ENCODE assay signal across 1 cellular context in the genomic region with DNA sequence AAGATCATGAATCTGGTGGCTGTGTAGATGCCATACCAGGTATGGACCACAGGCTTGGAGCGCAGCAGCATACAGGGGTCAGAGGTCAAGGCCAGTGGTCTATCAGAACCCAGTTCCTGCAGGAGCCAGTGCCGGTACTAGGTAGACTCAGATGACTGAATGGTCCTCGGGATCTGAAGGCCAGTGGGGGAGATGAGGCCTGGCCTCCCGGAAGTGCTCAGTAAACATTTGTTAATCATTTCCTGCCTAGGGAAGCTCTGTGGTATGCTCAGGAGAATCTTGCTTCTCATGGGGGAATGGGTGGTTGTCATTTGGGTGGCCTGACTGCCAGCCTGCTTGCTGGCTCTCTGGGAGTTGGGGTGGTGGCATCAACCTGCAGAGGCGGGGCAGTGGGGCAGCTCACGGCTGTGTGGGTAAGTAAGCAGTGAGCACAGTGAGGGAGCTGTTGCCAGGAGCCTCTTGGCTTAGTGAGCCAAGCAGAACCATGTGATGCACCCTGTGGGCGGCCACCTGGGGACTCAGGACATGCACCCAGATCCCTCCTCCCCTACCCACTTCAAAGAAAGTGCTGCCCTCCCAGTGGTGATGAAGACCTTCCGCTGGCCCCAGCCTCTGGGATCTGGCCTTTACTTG.
TF ChIP-seq lines count a peak whose summit lies in the region.

No MANE protein-coding gene starts in this region.

TF ChIP-seq in HepG2, 621 proteins besides CTCF, POLR2A, EP300 and RAD21 (continued from another document and continues in another):
- TF ChIP-seq, protein P1, sequence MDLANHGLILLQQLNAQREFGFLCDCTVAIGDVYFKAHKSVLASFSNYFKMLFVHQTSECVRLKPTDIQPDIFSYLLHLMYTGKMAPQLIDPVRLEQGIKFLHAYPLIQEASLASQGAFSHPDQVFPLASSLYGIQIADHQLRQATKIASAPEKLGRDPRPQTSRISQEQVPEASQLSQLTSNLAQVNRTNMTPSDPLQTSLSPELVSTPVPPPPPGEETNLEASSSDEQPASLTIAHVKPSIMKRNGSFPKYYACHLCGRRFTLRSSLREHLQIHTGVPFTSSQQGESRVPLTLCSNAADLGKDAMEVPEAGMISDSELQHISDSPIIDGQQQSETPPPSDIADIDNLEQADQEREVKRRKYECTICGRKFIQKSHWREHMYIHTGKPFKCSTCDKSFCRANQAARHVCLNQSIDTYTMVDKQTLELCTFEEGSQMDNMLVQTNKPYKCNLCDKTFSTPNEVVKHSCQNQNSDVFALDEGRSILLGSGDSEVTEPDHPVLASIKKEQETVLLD (CRISPR knock-in tag; IDR thresholded peaks at IDR 0.05; ENCODE audit: low read depth) = no peak
- TF ChIP-seq ZNF776 (CRISPR knock-in tag; IDR thresholded peaks at IDR 0.05) = no peak
- TF ChIP-seq CEBPG (CRISPR knock-in tag; IDR thresholded peaks at IDR 0.05) = 0 out of 2 replicates have a peak, but pooled peaks have one; percentile 7
- TF ChIP-seq, protein P2, sequence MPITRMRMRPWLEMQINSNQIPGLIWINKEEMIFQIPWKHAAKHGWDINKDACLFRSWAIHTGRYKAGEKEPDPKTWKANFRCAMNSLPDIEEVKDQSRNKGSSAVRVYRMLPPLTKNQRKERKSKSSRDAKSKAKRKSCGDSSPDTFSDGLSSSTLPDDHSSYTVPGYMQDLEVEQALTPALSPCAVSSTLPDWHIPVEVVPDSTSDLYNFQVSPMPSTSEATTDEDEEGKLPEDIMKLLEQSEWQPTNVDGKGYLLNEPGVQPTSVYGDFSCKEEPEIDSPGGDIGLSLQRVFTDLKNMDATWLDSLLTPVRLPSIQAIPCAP (CRISPR knock-in tag; IDR thresholded peaks at IDR 0.05; ENCODE audit: low read depth) = no peak
- TF ChIP-seq, protein P3, sequence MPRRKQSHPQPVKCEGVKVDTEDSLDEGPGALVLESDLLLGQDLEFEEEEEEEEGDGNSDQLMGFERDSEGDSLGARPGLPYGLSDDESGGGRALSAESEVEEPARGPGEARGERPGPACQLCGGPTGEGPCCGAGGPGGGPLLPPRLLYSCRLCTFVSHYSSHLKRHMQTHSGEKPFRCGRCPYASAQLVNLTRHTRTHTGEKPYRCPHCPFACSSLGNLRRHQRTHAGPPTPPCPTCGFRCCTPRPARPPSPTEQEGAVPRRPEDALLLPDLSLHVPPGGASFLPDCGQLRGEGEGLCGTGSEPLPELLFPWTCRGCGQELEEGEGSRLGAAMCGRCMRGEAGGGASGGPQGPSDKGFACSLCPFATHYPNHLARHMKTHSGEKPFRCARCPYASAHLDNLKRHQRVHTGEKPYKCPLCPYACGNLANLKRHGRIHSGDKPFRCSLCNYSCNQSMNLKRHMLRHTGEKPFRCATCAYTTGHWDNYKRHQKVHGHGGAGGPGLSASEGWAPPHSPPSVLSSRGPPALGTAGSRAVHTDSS (CRISPR knock-in tag; conservative IDR thresholded peaks at IDR 0.05) = no peak
- TF ChIP-seq, protein P4, sequence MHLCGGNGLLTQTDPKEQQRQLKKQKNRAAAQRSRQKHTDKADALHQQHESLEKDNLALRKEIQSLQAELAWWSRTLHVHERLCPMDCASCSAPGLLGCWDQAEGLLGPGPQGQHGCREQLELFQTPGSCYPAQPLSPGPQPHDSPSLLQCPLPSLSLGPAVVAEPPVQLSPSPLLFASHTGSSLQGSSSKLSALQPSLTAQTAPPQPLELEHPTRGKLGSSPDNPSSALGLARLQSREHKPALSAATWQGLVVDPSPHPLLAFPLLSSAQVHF (CRISPR knock-in tag; IDR thresholded peaks at IDR 0.05) = no peak
- no peak for TF ChIP-seq TBL1XR1 (IDR thresholded peaks at IDR 0.05; ENCODE audit: borderline replicate concordance, low read length, partially characterized antibody)
- no peak for TF ChIP-seq ZNF761 (CRISPR knock-in tag; conservative IDR thresholded peaks at IDR 0.05)
- no peak for TF ChIP-seq ZNF83 (CRISPR knock-in tag; IDR thresholded peaks at IDR 0.05; ENCODE audit: borderline replicate concordance)
- TF ChIP-seq MAZ (IDR thresholded peaks at IDR 0.05; ENCODE audit: borderline replicate concordance, low read depth, low read length) = no peak
- TF ChIP-seq MAZ (CRISPR knock-in tag; IDR thresholded peaks at IDR 0.05; ENCODE audit: low read depth) = no peak
- no peak for TF ChIP-seq ZNF501 (CRISPR knock-in tag; IDR thresholded peaks at IDR 0.05)
- TF ChIP-seq, protein P5, sequence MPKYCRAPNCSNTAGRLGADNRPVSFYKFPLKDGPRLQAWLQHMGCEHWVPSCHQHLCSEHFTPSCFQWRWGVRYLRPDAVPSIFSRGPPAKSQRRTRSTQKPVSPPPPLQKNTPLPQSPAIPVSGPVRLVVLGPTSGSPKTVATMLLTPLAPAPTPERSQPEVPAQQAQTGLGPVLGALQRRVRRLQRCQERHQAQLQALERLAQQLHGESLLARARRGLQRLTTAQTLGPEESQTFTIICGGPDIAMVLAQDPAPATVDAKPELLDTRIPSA (CRISPR knock-in tag; IDR thresholded peaks at IDR 0.05; ENCODE audit: borderline replicate concordance) = no peak
- TF ChIP-seq, protein P6, sequence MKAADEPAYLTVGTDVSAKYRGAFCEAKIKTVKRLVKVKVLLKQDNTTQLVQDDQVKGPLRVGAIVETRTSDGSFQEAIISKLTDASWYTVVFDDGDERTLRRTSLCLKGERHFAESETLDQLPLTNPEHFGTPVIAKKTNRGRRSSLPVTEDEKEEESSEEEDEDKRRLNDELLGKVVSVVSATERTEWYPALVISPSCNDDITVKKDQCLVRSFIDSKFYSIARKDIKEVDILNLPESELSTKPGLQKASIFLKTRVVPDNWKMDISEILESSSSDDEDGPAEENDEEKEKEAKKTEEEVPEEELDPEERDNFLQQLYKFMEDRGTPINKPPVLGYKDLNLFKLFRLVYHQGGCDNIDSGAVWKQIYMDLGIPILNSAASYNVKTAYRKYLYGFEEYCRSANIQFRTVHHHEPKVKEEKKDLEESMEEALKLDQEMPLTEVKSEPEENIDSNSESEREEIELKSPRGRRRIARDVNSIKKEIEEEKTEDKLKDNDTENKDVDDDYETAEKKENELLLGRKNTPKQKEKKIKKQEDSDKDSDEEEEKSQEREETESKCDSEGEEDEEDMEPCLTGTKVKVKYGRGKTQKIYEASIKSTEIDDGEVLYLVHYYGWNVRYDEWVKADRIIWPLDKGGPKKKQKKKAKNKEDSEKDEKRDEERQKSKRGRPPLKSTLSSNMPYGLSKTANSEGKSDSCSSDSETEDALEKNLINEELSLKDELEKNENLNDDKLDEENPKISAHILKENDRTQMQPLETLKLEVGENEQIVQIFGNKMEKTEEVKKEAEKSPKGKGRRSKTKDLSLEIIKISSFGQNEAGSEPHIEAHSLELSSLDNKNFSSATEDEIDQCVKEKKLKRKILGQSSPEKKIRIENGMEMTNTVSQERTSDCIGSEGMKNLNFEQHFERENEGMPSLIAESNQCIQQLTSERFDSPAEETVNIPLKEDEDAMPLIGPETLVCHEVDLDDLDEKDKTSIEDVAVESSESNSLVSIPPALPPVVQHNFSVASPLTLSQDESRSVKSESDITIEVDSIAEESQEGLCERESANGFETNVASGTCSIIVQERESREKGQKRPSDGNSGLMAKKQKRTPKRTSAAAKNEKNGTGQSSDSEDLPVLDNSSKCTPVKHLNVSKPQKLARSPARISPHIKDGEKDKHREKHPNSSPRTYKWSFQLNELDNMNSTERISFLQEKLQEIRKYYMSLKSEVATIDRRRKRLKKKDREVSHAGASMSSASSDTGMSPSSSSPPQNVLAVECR (CRISPR knock-in tag; IDR thresholded peaks at IDR 0.05; ENCODE audit: borderline replicate concordance) = no peak
- no peak for TF ChIP-seq GZF1 (CRISPR knock-in tag; IDR thresholded peaks at IDR 0.05)
- TF ChIP-seq FOXM1 (CRISPR knock-in tag; IDR thresholded peaks at IDR 0.05) = no peak
- no peak for TF ChIP-seq ZNF629 (CRISPR knock-in tag; conservative IDR thresholded peaks at IDR 0.05)
- TF ChIP-seq HNF4G (IDR thresholded peaks at IDR 0.05; ENCODE audit: borderline replicate concordance, low read depth, low read length) = no peak
- no peak; the same call in 1 of the 2 replicates for TF ChIP-seq HNF4G (CRISPR knock-in tag; IDR thresholded peaks at IDR 0.05; ENCODE audit: borderline replicate concordance, low read depth)
- no peak for TF ChIP-seq TBP (CRISPR knock-in tag; IDR thresholded peaks at IDR 0.05)
- TF ChIP-seq SIN3A (IDR thresholded peaks at IDR 0.05; ENCODE audit: borderline replicate concordance, low read depth, low read length) = no peak
- TF ChIP-seq FOXP1 (IDR thresholded peaks at IDR 0.05) = no peak
- no peak for TF ChIP-seq FOXP1 (CRISPR knock-in tag; IDR thresholded peaks at IDR 0.05)
- TF ChIP-seq NAIF1 (CRISPR knock-in tag; IDR thresholded peaks at IDR 0.05; ENCODE audit: borderline replicate concordance) = no peak
- TF ChIP-seq MED13 (CRISPR knock-in tag; IDR thresholded peaks at IDR 0.05) = no peak
- TF ChIP-seq NKX3-1 (CRISPR knock-in tag; IDR thresholded peaks at IDR 0.05) = no peak
- TF ChIP-seq, protein P7, sequence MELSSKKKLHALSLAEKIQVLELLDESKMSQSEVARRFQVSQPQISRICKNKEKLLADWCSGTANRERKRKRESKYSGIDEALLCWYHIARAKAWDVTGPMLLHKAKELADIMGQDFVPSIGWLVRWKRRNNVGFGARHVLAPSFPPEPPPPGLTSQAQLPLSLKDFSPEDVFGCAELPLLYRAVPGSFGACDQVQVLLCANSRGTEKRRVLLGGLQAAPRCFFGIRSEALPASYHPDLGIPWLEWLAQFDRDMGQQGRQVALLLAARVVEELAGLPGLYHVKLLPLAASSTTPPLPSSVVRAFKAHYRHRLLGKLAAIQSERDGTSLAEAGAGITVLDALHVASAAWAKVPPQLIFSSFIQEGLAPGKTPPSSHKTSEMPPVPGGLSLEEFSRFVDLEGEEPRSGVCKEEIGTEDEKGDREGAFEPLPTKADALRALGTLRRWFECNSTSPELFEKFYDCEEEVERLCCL (CRISPR knock-in tag; IDR thresholded peaks at IDR 0.05; ENCODE audit: borderline replicate concordance) = no peak
- TF ChIP-seq, protein P8, sequence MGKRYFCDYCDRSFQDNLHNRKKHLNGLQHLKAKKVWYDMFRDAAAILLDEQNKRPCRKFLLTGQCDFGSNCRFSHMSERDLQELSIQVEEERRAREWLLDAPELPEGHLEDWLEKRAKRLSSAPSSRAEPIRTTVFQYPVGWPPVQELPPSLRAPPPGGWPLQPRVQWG (CRISPR knock-in tag; IDR thresholded peaks at IDR 0.05; ENCODE audit: borderline replicate concordance, low read depth) = no peak
- TF ChIP-seq SP1 (IDR thresholded peaks at IDR 0.05) = no peak
- no peak for TF ChIP-seq SP1 (CRISPR knock-in tag; IDR thresholded peaks at IDR 0.05)
- no peak for TF ChIP-seq GTF3A (CRISPR knock-in tag; conservative IDR thresholded peaks at IDR 0.05)
- no peak for TF ChIP-seq ATF7 (IDR thresholded peaks at IDR 0.05)
- TF ChIP-seq ATF7 (CRISPR knock-in tag; IDR thresholded peaks at IDR 0.05) = no peak
- peak; percentile 89 for TF ChIP-seq NR2F6 (IDR thresholded peaks at IDR 0.05)
- TF ChIP-seq NR2F6 (CRISPR knock-in tag; IDR thresholded peaks at IDR 0.05) = peak; percentile 97
- peak; percentile 31; the same call in 1 of the 2 replicates for TF ChIP-seq FOSL2 (CRISPR knock-in tag; IDR thresholded peaks at IDR 0.05)
- TF ChIP-seq, protein P9, sequence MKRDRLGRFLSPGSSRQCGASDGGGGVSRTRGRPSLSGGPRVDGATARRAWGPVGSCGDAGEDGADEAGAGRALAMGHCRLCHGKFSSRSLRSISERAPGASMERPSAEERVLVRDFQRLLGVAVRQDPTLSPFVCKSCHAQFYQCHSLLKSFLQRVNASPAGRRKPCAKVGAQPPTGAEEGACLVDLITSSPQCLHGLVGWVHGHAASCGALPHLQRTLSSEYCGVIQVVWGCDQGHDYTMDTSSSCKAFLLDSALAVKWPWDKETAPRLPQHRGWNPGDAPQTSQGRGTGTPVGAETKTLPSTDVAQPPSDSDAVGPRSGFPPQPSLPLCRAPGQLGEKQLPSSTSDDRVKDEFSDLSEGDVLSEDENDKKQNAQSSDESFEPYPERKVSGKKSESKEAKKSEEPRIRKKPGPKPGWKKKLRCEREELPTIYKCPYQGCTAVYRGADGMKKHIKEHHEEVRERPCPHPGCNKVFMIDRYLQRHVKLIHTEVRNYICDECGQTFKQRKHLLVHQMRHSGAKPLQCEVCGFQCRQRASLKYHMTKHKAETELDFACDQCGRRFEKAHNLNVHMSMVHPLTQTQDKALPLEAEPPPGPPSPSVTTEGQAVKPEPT (CRISPR knock-in tag; IDR thresholded peaks at IDR 0.05; ENCODE audit: low read depth) = no peak
- TF ChIP-seq ARNT (IDR thresholded peaks at IDR 0.05) = no peak
- TF ChIP-seq, protein P10, sequence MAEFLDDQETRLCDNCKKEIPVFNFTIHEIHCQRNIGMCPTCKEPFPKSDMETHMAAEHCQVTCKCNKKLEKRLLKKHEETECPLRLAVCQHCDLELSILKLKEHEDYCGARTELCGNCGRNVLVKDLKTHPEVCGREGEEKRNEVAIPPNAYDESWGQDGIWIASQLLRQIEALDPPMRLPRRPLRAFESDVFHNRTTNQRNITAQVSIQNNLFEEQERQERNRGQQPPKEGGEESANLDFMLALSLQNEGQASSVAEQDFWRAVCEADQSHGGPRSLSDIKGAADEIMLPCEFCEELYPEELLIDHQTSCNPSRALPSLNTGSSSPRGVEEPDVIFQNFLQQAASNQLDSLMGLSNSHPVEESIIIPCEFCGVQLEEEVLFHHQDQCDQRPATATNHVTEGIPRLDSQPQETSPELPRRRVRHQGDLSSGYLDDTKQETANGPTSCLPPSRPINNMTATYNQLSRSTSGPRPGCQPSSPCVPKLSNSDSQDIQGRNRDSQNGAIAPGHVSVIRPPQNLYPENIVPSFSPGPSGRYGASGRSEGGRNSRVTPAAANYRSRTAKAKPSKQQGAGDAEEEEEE (CRISPR knock-in tag; IDR thresholded peaks at IDR 0.05; ENCODE audit: borderline replicate concordance) = no peak
- TF ChIP-seq, protein P11, sequence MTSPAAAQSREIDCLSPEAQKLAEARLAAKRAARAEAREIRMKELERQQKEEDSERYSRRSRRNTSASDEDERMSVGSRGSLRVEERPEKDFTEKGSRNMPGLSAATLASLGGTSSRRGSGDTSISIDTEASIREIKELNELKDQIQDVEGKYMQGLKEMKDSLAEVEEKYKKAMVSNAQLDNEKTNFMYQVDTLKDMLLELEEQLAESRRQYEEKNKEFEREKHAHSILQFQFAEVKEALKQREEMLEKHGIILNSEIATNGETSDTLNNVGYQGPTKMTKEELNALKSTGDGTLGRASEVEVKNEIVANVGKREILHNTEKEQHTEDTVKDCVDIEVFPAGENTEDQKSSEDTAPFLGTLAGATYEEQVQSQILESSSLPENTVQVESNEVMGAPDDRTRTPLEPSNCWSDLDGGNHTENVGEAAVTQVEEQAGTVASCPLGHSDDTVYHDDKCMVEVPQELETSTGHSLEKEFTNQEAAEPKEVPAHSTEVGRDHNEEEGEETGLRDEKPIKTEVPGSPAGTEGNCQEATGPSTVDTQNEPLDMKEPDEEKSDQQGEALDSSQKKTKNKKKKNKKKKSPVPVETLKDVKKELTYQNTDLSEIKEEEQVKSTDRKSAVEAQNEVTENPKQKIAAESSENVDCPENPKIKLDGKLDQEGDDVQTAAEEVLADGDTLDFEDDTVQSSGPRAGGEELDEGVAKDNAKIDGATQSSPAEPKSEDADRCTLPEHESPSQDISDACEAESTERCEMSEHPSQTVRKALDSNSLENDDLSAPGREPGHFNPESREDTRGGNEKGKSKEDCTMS (CRISPR knock-in tag; conservative IDR thresholded peaks at IDR 0.05) = no peak
